Comparison of ENCODE assay signal across 14 cellular contexts in genomic region chr7:86999737-87000136, GRCh38.
"Had no signal": no experiment of that assay in that cellular context is flagged by ENCODE, and none has a peak within 500 bp of the region (broad histone marks: within the 10 kb centered on the region; RNA-seq: fewer than 3 reads in every experiment).

No MANE protein-coding gene starts in this region.

- H3K9me3 ChIP-seq: prostate gland, right atrium auricular region, suprapubic skin, upper lobe of left lung had no signal

- H3K27ac ChIP-seq: brain microvascular endothelial cell, prostate gland, suprapubic skin, upper lobe of left lung had no signal

- H3K4me3 ChIP-seq: prostate gland, right atrium auricular region, suprapubic skin, upper lobe of left lung had no signal

- H3K36me3 ChIP-seq: brain microvascular endothelial cell, prostate gland, right atrium auricular region, suprapubic skin, upper lobe of left lung had no signal

- DNase-seq: activated B cell treated with CpG ODN at 0.5 μM for 24 hours; activated CD4-positive, alpha-beta T cell treated with anti-CD3 and anti-CD28 coated beads for 48 hours; activated CD8-positive, alpha-beta T cell treated with anti-CD3 and anti-CD28 coated beads for 36 hours; activated naive CD4-positive, alpha-beta T cell; activated naive CD8-positive, alpha-beta T cell treated with anti-CD3 and anti-CD28 coated beads, Interleukin-2, amount 10 ng/mL, durations not matched to agents 7 days and 5 days; activated T-cell treated with anti-CD3 and anti-CD28 coated beads, Interleukin-2, amount 50 U/mL, for 1 hour; brain microvascular endothelial cell; effector memory CD8-positive, alpha-beta T cell; stimulated activated naive CD8-positive, alpha-beta T cell treated with anti-CD3 and anti-CD28 coated beads, Interleukin-15, Interleukin-2, amounts not matched to agents 100 U/mL and 50 U/mL, for 24 hours; upper lobe of left lung had no signal

- ATAC-seq: activated CD8-positive, alpha-beta T cell treated with anti-CD3 and anti-CD28 coated beads for 36 hours; activated T-helper 17 cell treated with anti-CD3 and anti-CD28 coated beads, Interleukin-2, amount 50 U/mL, for 72 hours; effector memory CD8-positive, alpha-beta T cell; stimulated activated naive CD8-positive, alpha-beta T cell treated with anti-CD3 and anti-CD28 coated beads, Interleukin-15, Interleukin-2, amounts not matched to agents 100 U/mL and 50 U/mL, for 24 hours had no signal

- H3K27me3 ChIP-seq: brain microvascular endothelial cell, right atrium auricular region, suprapubic skin, upper lobe of left lung had no signal
